8 cellular contexts compared by ENCODE assay signal in the genomic region with DNA sequence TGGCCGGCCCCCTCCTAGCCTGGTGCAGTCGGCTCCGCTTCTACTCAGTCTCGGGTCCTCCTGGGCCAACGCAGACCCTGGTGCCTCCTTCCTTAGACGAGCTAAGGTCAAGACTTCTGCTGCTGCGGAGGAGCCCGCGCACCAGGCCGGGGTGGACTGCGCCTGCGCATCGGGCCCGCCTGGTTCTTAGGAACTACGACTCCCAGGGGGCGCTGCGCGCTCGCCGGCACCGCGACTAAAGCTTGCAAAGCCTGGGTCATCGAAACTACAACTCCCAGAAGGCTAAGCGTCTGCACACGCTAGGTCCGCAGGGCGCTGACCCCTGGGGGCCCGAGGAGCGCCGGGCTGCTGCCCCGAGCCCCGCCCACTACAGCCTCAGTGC. TPM values are rescaled to one million over a fixed set of nuclear protein-coding genes. Genes with fewer than 3 reads are reported as not detected.
DNase-seq lines count a peak whose midpoint lies in the region; ATAC-seq and TF ChIP-seq lines count a peak whose summit lies in the region.

A gene (minus strand): TSS at position 145 of the 382 bp plus-strand sequence. CDS start 6,559 bp downstream, outside the sequence.

- ATAC-seq in esophagus mucosa (peak; percentile 74), natural killer cell (peak; percentile 76 to 98 (median 97)), GM18867 (IDR thresholded peaks at IDR 0.05; ENCODE audit: unreplicated experiment) (no peak), GM19467 (IDR thresholded peaks at IDR 0.05; ENCODE audit: unreplicated experiment) (no peak)

- no peak for TF ChIP-seq CTCF in natural killer cell (IDR thresholded peaks at IDR 0.05)

- H3K27me3 Mint-ChIP-seq in natural killer cell (ENCODE audit: low read depth in 2 of 2): no peaks in the 10 kb centered on the region

- DNase-seq in NCI-H2227 (lab: John Stamatoyannopoulos, UW; ENCODE audit: unreplicated experiment) (peak; percentile 99), activated T-cell treated with anti-CD3 and anti-CD28 coated beads for 24 hours (ENCODE audit: low read depth) (peak; percentile 81), natural killer cell (peak; percentile 84), DMS 273 treated with DMSO at 0.1 percent for 48 hours (lab: John Stamatoyannopoulos, UW) (no peak)
- peak; percentile 70 for DNase-seq in stimulated activated naive CD4-positive, alpha-beta T cell treated with Interleukin-2 at 50 U/mL for 16 hours (lab: John Stamatoyannopoulos, UW)

- H3K36me3 Mint-ChIP-seq in natural killer cell: no peaks in the 10 kb centered on the region

- no peaks in the 10 kb centered on the region for H3K9me3 Mint-ChIP-seq in natural killer cell

- H3K4me1 Mint-ChIP-seq in natural killer cell: peaks cover 5 to 35% of the 10 kb centered on the region in 2 donors

- intact Hi-C loops in natural killer cell (cut with micrococcal nuclease): no loop called here

- peak within 1 kb of the TSS; percentile 96 for H3K4me3 Mint-ChIP-seq in natural killer cell

- H3K27ac Mint-ChIP-seq in natural killer cell: peak within 1 kb of the TSS; percentile 60 to 82

RNA-seq across cellular contexts. Expression of the gene that starts here (rescaled TPM):
- 0.04 TPM for total RNA-seq in esophagus mucosa
- total RNA-seq in natural killer cell: 1 to 10 TPM in 1 of 3 donors, under 1 TPM in 2; 0.18 to 2.1 (median 0.92) TPM

Comparison
In these comparisons a context has a peak if more than half of its experiments do, and no peak if none do; other contexts are left out.
1. Peak in ATAC-seq in esophagus mucosa; RNA of the gene not detected or under 1 TPM.
2. ATAC-seq: peak in natural killer cell (3 of 3); none in GM18867 (single experiment) and GM19467 (single experiment).